8 cellular contexts compared by ENCODE assay signal in genomic region chr5:124519396-124519795, GRCh38.
DNase-seq lines count a peak whose midpoint lies in the region; ATAC-seq, FAIRE-seq and TF ChIP-seq lines count a peak whose summit lies in the region.
"Had no signal": no experiment of that assay in that cellular context is flagged by ENCODE, and none has a peak within 500 bp of the region (broad histone marks: within the 10 kb centered on the region; RNA-seq: fewer than 3 reads in every experiment).

No MANE protein-coding gene starts in this region.

- no peaks in the 10 kb centered on the region for H4K20me1 ChIP-seq in GM12878 (ENCODE audit: control insufficient read depth, insufficient read depth)

- H3K4me1 ChIP-seq in GM12878 (ENCODE audit: control insufficient read depth, insufficient read depth, low read length) (peaks cover 12% of the 10 kb centered on the region), skeletal muscle tissue (ENCODE audit: control insufficient read depth in 3 of 3, insufficient read depth in 3 of 3, low read length in 3 of 3) (peaks cover 0 to 8% (median 2%) of the 10 kb centered on the region in 3 donors)
- H3K4me1 ChIP-seq: SJCRH30 had no signal

- H3K27me3 ChIP-seq in GM12878 (replicated peaks in 1 of 2; ENCODE audit: control insufficient read depth in 2 of 2, insufficient read depth in 2 of 2, low read length in 1 of 2): 0 out of 4 replicates have a peak, but pooled peaks cover 0 to 3% of the 10 kb centered on the region in 2 experiments
- no peaks in the 10 kb centered on the region for H3K27me3 ChIP-seq in skeletal muscle tissue (ENCODE audit: control insufficient read depth in 3 of 3, insufficient read depth in 3 of 3, low read length in 3 of 3)
- H3K27me3 ChIP-seq: SJCRH30 had no signal

- H3K27ac ChIP-seq in GM12878 (ENCODE audit: control insufficient read depth, insufficient read depth): no peak overlapping the region
- H3K27ac ChIP-seq in skeletal muscle tissue (ENCODE audit: low read depth, low read length): peak overlapping the region; percentile 52
- H3K27ac ChIP-seq: SJCRH30 had no signal

- POLR2A ChIA-PET in GM12878 (lab: Charles Lee): no interaction called here

- H3K4me3 ChIP-seq in GM12878: no peak overlapping the region
- peak overlapping the region in 1 of 3 donors; percentile 17 for H3K4me3 ChIP-seq in skeletal muscle tissue (ENCODE audit: low read length in 3 of 3)
- H3K4me3 ChIP-seq: SJCRH30 had no signal

- no peak for TF ChIP-seq POLR2A in GM12878 (IDR thresholded peaks at IDR 0.05; ENCODE audit: low read depth, low read length)

- no peak for TF ChIP-seq EP300 in GM12878 (IDR thresholded peaks at IDR 0.05; ENCODE audit: borderline replicate concordance in 1 of 2, control insufficient read depth in 1 of 2, low read depth in 2 of 2, low read length in 2 of 2)

- ATAC-seq in GM19372 (IDR thresholded peaks at IDR 0.05; ENCODE audit: low read depth, unreplicated experiment) (peak; percentile 66), HG03280 (IDR thresholded peaks at IDR 0.05; ENCODE audit: unreplicated experiment) (peak; percentile 72), GM12878 (peak; percentile 80), HG03097 (IDR thresholded peaks at IDR 0.05; ENCODE audit: low FRiP score, unreplicated experiment) (no peak)

- peak; percentile 33 for DNase-seq in GM12878 (ENCODE audit: low read depth, low spot score)
- DNase-seq in frontal cortex (ENCODE audit: low spot score in 2 of 2): no peak
- no peak for DNase-seq in posterior vena cava (ENCODE audit: low spot score)

- no peak for TF ChIP-seq RAD21 in GM12878 (IDR thresholded peaks at IDR 0.05; ENCODE audit: insufficient read depth, low read depth, low read length)

- SMC1A ChIA-PET in GM12878 (lab: Charles Lee; ENCODE audit: uncharacterized antibody, unreplicated experiment): no interaction called here

- BruUV-seq in GM12878 (replicated peaks; lab: Mats Ljungman, UMichigan): no TSS peak

- H3K9ac ChIP-seq in GM12878 (ENCODE audit: control insufficient read depth, insufficient read depth, low read length) (no peak overlapping the region), skeletal muscle tissue (ENCODE audit: low read depth in 1 of 3, low read length in 3 of 3) (peak overlapping the region in 1 of 3 donors; percentile 32)

- no peak for TF ChIP-seq CTCF in GM12878 (IDR thresholded peaks at IDR 0.05 in 2 of 3, conservative IDR thresholded peaks at IDR 0.05 in 1 of 3; ENCODE audit: control insufficient read depth in 2 of 3, extremely low read depth in 1 of 3, insufficient read depth in 1 of 3, low read depth in 3 of 3, low read length in 3 of 3)

- WGBS in GM12878 (ENCODE audit: insufficient coverage, insufficient replicate concordance, low lambda C conversion rate, missing lambda C conversion rate): 0% methylated on average over 2 of the region's 2 CpGs

- H2AFZ ChIP-seq in GM12878 (ENCODE audit: control insufficient read depth, low read depth, low read length): no peak overlapping the region

- H3K9me3 ChIP-seq in GM12878 (replicated peaks; ENCODE audit: control insufficient read depth, insufficient read depth, low read length): no peaks in the 10 kb centered on the region
- no peaks in the 10 kb centered on the region for H3K9me3 ChIP-seq in skeletal muscle tissue (ENCODE audit: control insufficient read depth in 3 of 3, low read length in 3 of 3)
- H3K9me3 ChIP-seq: SJCRH30 had no signal

- in situ Hi-C loops in GM12878 (cut with MboI): no loop called here

- CTCF ChIA-PET in GM12878 (lab: Yijun Ruan, JAX): interaction anchor here (1.1 to 1.2 kb wide), 2 partner anchors 11 to 161 kb away, joined by 3 to 6 read pairs; no protein-coding TSS in a partner anchor

- peak; percentile 80 for FAIRE-seq in GM12878 (lab: Jason Lieb, UNC)
- FAIRE-seq in frontal cortex (lab: Jason Lieb, UNC): no peak

- H3K79me2 ChIP-seq in GM12878 (ENCODE audit: control insufficient read depth, insufficient read depth, low read length): no peaks in the 10 kb centered on the region

- RAD21 ChIA-PET in GM12878 (lab: Charles Lee; ENCODE audit: unreplicated experiment): interaction anchor here (1.1 kb wide), 1 partner anchor 25 kb away, joined by 3 read pairs; no protein-coding TSS in a partner anchor

- H3K36me3 ChIP-seq in GM12878 (ENCODE audit: control insufficient read depth in 2 of 2, insufficient read depth in 2 of 2, low read length in 1 of 2) (no peaks in the 10 kb centered on the region), skeletal muscle tissue (ENCODE audit: control insufficient read depth in 3 of 3, insufficient read depth in 3 of 3, low read length in 3 of 3) (no peaks in the 10 kb centered on the region)
- H3K36me3 ChIP-seq: SJCRH30 had no signal

- H3K4me2 ChIP-seq in GM12878 (ENCODE audit: control insufficient read depth, insufficient read depth): peak overlapping the region; percentile 53; the same call in 1 of the 2 replicates

- intact Hi-C loops in GM12878 (cut with micrococcal nuclease; ENCODE audit: unreplicated experiment): no loop called here
- intact Hi-C loops in posterior vena cava (cut with DNase I): no loop called here

TF ChIP-seq in GM12878, 131 proteins besides CTCF, POLR2A, EP300 and RAD21:
- TF ChIP-seq DPF2 (IDR thresholded peaks at IDR 0.05) (0 out of 2 replicates have a peak, but pooled peaks have one; percentile 13), RUNX3 (IDR thresholded peaks at IDR 0.05; ENCODE audit: low read length) (peak; percentile 66), IKZF1 (conservative IDR thresholded peaks at IDR 0.05) (peak; percentile 50; the same call in 1 of the 2 replicates), IKZF2 (IDR thresholded peaks at IDR 0.05) (peak in 1 of 2 experiments; percentile 36; a peak in 1 of 4 replicates), CBFB (IDR thresholded peaks at IDR 0.05; ENCODE audit: low read depth) (no peak), NKRF (conservative IDR thresholded peaks at IDR 0.05) (no peak), NFIC (IDR thresholded peaks at IDR 0.05; ENCODE audit: low read depth, low read length) (peak; percentile 26; the same call in 1 of the 2 replicates), MTA2 (IDR thresholded peaks at IDR 0.05; ENCODE audit: low read depth) (peak; percentile 66), MEF2B (IDR thresholded peaks at IDR 0.05; ENCODE audit: partially characterized antibody, poor library complexity, severe bottlenecking) (peak; percentile 43), MEF2A (IDR thresholded peaks at IDR 0.05; ENCODE audit: insufficient read depth, low read depth, low read length) (peak; percentile 81)
